Comparison of ENCODE assay signal across 30 cellular contexts in genomic region chr19:37563518-37563917, GRCh38. TPM values are rescaled to one million over a fixed set of nuclear protein-coding genes. Genes with fewer than 3 reads are reported as not detected.
"Had no signal": no experiment of that assay in that cellular context is flagged by ENCODE, and none has a peak within 500 bp of the region (broad histone marks: within the 10 kb centered on the region; RNA-seq: fewer than 3 reads in every experiment).

No MANE protein-coding gene starts in this region.

- H3K4me1 ChIP-seq: ascending aorta, breast epithelium, colonic mucosa, esophagus squamous epithelium, gastroesophageal sphincter, heart right ventricle had no signal

- ATAC-seq: activated CD4-positive, CD25-positive, alpha-beta regulatory T cell treated with anti-CD3 and anti-CD28 coated beads, Interleukin-2, amount 50 U/mL, for 24 hours; activated CD8-positive, alpha-beta T cell treated with anti-CD3 and anti-CD28 coated beads for 36 hours; activated naive CD8-positive, alpha-beta T cell treated with anti-CD3 and anti-CD28 coated beads, Interleukin-2, amount 50 U/mL, for 24 hours; gastroesophageal sphincter; heart right ventricle; T-cell had no signal

- DNase-seq: activated B cell treated with CpG ODN at 0.5 μM for 24 hours; activated CD4-positive, alpha-beta T cell treated with anti-CD3 and anti-CD28 coated beads for 48 hours; activated CD4-positive, alpha-beta T cell treated with anti-CD3 and anti-CD28 coated beads, Interleukin-2, amount 50 U/mL, for 1 hour; activated CD4-positive, alpha-beta T cell treated with anti-CD3 and anti-CD28 coated beads, Interleukin-2, amount 50 U/mL, for 48 hours; activated CD8-positive, alpha-beta memory T cell treated with anti-CD3 and anti-CD28 coated beads for 24 hours; activated CD8-positive, alpha-beta memory T cell treated with anti-CD3 and anti-CD28 coated beads, Interleukin-2, amount 50 U/mL, for 4 hours; activated CD8-positive, alpha-beta T cell treated with anti-CD3 and anti-CD28 coated beads for 36 hours; activated effector memory CD4-positive, alpha-beta T cell treated with anti-CD3 and anti-CD28 coated beads, Interleukin-2, amount 50 U/mL, for 16 hours; activated naive CD4-positive, alpha-beta T cell treated with anti-CD3 and anti-CD28 coated beads for 36 hours; activated naive CD8-positive, alpha-beta T cell treated with anti-CD3 and anti-CD28 coated beads for 36 hours; activated naive CD8-positive, alpha-beta T cell treated with anti-CD3 and anti-CD28 coated beads, Interleukin-2, amount 50 U/mL, for 24 hours; activated T-cell treated with anti-CD3 and anti-CD28 coated beads, Interleukin-2, amount 50 U/mL, for 1 hour; activated T-cell treated with anti-CD3 and anti-CD28 coated beads, Interleukin-2, amount 50 U/mL, for 48 hours; central memory CD4-positive, alpha-beta T cell; cerebellar nuclear complex; colonic mucosa; dorsolateral prefrontal cortex; effector memory CD4-positive, alpha-beta T cell; erythroblast; esophagus squamous epithelium; foreskin melanocyte; heart right ventricle; T-cell; T1000; WERI-Rb-1 had no signal

- H3K4me3 ChIP-seq: ascending aorta, breast epithelium, cardiac muscle cell, colonic mucosa, dorsolateral prefrontal cortex, esophagus squamous epithelium, gastroesophageal sphincter, heart right ventricle had no signal

- H3K27me3 ChIP-seq: ascending aorta, breast epithelium, cardiac muscle cell, colonic mucosa, dorsolateral prefrontal cortex, esophagus squamous epithelium, gastroesophageal sphincter, heart right ventricle had no signal

- H3K36me3 ChIP-seq: colonic mucosa had no signal

- H3K27ac ChIP-seq: ascending aorta, breast epithelium, cardiac muscle cell, colonic mucosa, dorsolateral prefrontal cortex, esophagus squamous epithelium, gastroesophageal sphincter, heart right ventricle, WERI-Rb-1 had no signal

RNA-seq across cellular contexts. Expression of gene ZNF540, which starts 31.2 kb away (rescaled TPM):
- total RNA-seq: ascending aorta had no signal
